20 cellular contexts compared by ENCODE assay signal in the genomic region with DNA sequence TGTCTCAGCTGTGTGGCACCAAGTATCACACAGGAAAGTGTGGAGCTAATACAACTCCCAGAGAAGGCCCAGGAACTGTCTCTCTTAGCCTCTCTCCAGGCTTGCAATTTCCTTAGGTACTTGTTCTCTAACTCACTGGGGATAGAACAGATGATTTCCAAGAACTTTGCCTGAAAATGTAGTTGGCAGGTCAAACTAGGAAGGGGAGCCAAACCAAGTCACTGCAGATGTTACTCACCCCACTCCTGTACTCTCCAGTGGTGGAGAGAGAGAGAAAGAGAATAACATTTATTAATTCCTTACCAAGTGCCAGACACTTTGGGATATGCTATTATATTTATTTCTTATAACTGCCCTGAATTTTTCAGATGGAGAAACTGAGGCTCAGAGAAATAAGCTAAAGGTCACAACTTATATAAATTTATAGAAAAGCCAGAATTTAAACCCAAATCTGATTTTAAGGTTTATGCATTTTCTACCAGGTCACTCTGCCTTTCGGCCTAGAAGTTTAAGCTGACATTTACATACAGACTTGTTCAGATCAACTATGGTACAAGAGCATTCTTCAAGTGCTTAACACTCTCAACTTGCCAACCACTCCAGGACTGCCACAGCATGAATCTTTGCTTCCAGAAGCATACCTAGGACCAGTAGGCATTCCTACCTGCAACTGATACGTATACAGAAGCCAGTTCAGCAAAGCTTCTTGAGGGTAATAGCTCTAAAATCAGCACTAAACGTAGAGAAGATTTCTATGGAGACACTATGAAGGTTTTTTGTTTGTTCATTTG.
"Had no signal": no experiment of that assay in that cellular context is flagged by ENCODE, and none has a peak within 500 bp of the region (broad histone marks: within the 10 kb centered on the region; RNA-seq: fewer than 3 reads in every experiment).

No MANE protein-coding gene starts in this region.

- H3K4me1 Mint-ChIP-seq: activated naive CD4-positive, alpha-beta T cell treated with anti-CD3 and anti-CD28 coated beads, Interleukin-2, amount 50 U/mL, for 24 hours; natural killer cell; stimulated activated naive B cell treated with anti-CD40 and anti-IgM and Interleukin-4, amounts not matched to agents 10 μg/mL and 1 μg/mL and 100 μg/mL, for 72 hours had no signal

- H3K27ac Mint-ChIP-seq: activated CD8-positive, alpha-beta T cell treated with anti-CD3 and anti-CD28 coated beads, Interleukin-2, amount 10 ng/mL, durations not matched to agents 7 days and 5 days; activated naive CD4-positive, alpha-beta T cell treated with anti-CD3 and anti-CD28 coated beads, Interleukin-2, amount 50 U/mL, for 24 hours; activated T-cell treated with anti-CD3 and anti-CD28 coated beads, Interleukin-2, amount 50 U/mL, for 72 hours; natural killer cell; stimulated activated naive B cell treated with anti-CD40 and anti-IgM and Interleukin-4, amounts not matched to agents 10 μg/mL and 1 μg/mL and 100 μg/mL, for 72 hours had no signal

- H3K9me3 Mint-ChIP-seq: activated naive CD4-positive, alpha-beta T cell treated with anti-CD3 and anti-CD28 coated beads, Interleukin-2, amount 50 U/mL, for 24 hours; activated T-cell treated with anti-CD3 and anti-CD28 coated beads, Interleukin-2, amount 50 U/mL, for 72 hours; natural killer cell; stimulated activated naive B cell treated with anti-CD40 and anti-IgM and Interleukin-4, amounts not matched to agents 10 μg/mL and 1 μg/mL and 100 μg/mL, for 72 hours had no signal

- H3K4me3 Mint-ChIP-seq: activated CD8-positive, alpha-beta T cell treated with anti-CD3 and anti-CD28 coated beads, Interleukin-2, amount 10 ng/mL, durations not matched to agents 7 days and 5 days; activated naive CD4-positive, alpha-beta T cell treated with anti-CD3 and anti-CD28 coated beads, Interleukin-2, amount 50 U/mL, for 24 hours; activated T-cell treated with anti-CD3 and anti-CD28 coated beads, Interleukin-2, amount 50 U/mL, for 72 hours; natural killer cell; stimulated activated naive B cell treated with anti-CD40 and anti-IgM and Interleukin-4, amounts not matched to agents 10 μg/mL and 1 μg/mL and 100 μg/mL, for 72 hours had no signal

- H3K9me3 ChIP-seq: ascending aorta, esophagus muscularis mucosa, neutrophil, sigmoid colon, SK-N-SH had no signal

- H3K27me3 ChIP-seq: ascending aorta, esophagus muscularis mucosa, heart right ventricle, neutrophil, sigmoid colon had no signal

- H3K4me3 ChIP-seq: ascending aorta, esophagus muscularis mucosa, heart right ventricle, sigmoid colon had no signal

- H3K36me3 ChIP-seq: ascending aorta, esophagus muscularis mucosa, heart right ventricle, neutrophil, sigmoid colon had no signal

- H3K27me3 Mint-ChIP-seq: activated naive CD4-positive, alpha-beta T cell treated with anti-CD3 and anti-CD28 coated beads, Interleukin-2, amount 50 U/mL, for 24 hours; stimulated activated naive B cell treated with anti-CD40 and anti-IgM and Interleukin-4, amounts not matched to agents 10 μg/mL and 1 μg/mL and 100 μg/mL, for 72 hours had no signal

- H3K36me3 Mint-ChIP-seq: activated naive CD4-positive, alpha-beta T cell treated with anti-CD3 and anti-CD28 coated beads, Interleukin-2, amount 50 U/mL, for 24 hours; natural killer cell; stimulated activated naive B cell treated with anti-CD40 and anti-IgM and Interleukin-4, amounts not matched to agents 10 μg/mL and 1 μg/mL and 100 μg/mL, for 72 hours had no signal

- DNase-seq: activated CD4-positive, alpha-beta T cell treated with anti-CD3 and anti-CD28 coated beads for 48 hours; activated CD4-positive, CD25-positive, alpha-beta regulatory T cell; activated CD8-positive, alpha-beta memory T cell treated with anti-CD3 and anti-CD28 coated beads, Interleukin-2, amount 50 U/mL, for 4 hours; activated CD8-positive, alpha-beta T cell treated with anti-CD3 and anti-CD28 coated beads, Interleukin-2, amount 10 ng/mL, durations not matched to agents 7 days and 5 days; activated gamma-delta T cell; activated T-cell treated with anti-CD3 and anti-CD28 coated beads, Interleukin-2, amount 50 U/mL, for 72 hours; dermis blood vessel endothelial cell; effector memory CD4-positive, alpha-beta T cell; heart right ventricle; mesendoderm; natural killer cell; sigmoid colon; SK-N-SH; stimulated activated naive B cell treated with anti-CD40 and anti-IgM and Interleukin-4, amounts not matched to agents 10 μg/mL and 1 μg/mL and 100 μg/mL, for 72 hours; T-helper 1 cell; T-helper 9 cell had no signal
